26 cellular contexts compared by ENCODE assay signal in the genomic region with DNA sequence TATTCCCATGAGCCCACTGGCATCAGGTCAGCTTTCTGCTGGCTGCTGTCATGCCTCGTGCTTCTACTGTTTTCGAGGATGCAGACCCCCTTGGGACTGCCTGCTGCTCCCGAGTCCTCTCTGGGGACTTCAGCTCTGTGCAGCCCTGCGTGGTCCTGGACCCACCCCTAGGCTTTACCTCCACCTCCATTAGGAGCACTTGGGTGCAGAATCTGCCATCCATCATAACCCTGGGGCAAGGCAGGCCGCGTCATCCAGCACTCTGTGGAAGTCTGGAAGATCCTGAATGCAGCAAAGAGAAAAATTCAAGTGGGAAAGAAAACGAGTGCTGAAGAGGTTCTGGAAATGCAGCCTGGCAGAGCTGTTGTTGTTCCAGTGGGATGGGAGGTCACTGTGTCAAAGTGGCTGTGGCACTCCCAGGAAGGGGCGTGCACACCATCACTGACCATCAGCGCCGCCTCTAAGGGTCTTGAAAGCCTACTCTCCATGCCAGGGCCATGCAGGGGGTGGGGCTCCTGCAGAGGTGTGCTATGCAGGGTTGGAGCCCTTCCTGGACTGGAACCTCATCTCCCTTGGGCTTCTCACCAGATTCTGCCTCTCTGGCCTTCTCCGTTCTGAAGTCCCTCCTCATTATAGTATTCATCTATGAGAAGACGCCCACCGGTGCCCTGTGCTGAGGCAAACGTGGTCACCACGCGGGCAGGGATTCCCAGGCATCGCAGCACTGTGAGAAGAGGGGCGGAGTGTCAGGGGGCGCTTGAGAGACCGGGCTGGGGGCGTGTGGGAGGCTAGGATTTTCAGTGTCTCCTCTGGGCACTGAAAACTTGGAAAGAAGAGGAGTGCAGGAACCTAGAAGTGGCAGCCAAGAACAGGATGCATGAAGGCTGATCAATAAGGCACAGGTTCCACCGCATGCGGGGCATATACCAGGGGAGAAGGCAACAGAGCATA. TPM values are rescaled to one million over a fixed set of nuclear protein-coding genes. Genes with fewer than 3 reads are reported as not detected.
DNase-seq lines count a peak whose midpoint lies in the region; ATAC-seq, FAIRE-seq and TF ChIP-seq lines count a peak whose summit lies in the region.
"Had no signal": no experiment of that assay in that cellular context is flagged by ENCODE, and none has a peak within 500 bp of the region (broad histone marks: within the 10 kb centered on the region; RNA-seq: fewer than 3 reads in every experiment).

No MANE protein-coding gene starts in this region.

- no peaks in the 10 kb centered on the region for H3K23me2 ChIP-seq in H1 (ENCODE audit: low read depth, low read length)

- CTCF ChIA-PET in H1 (lab: Charles Lee; ENCODE audit: partially characterized antibody), result interaction anchor here (0.8 to 9.6 kb wide), 17 partner anchors 9 to 138 kb away, joined by 3 to 109 read pairs (median 3); a partner anchor contains a TSS

- H2BK15ac ChIP-seq in H1 (ENCODE audit: low read length), result no peak overlapping the region
- H2BK15ac ChIP-seq in neuronal stem cell (ENCODE audit: low read length), result no peak overlapping the region

- H3K23ac ChIP-seq in H1 (ENCODE audit: insufficient read length) (no peak overlapping the region), neuronal stem cell (ENCODE audit: low read depth, low read length, poor library complexity) (no peak overlapping the region)

- no peak overlapping the region for H3K9ac ChIP-seq in H1 (replicated peaks in 1 of 4; ENCODE audit: extremely low read depth in 1 of 4, low read depth in 3 of 4, low read length in 3 of 4)
- peak overlapping the region; percentile 79 for H3K9ac ChIP-seq in neuronal stem cell (ENCODE audit: low read depth, low read length, poor library complexity)

- H3K14ac ChIP-seq in H1 (ENCODE audit: insufficient read length) (no peak overlapping the region), neuronal stem cell (ENCODE audit: low read length) (no peak overlapping the region)

- H3K4me1 ChIP-seq in BE2C (peaks cover 5% of the 10 kb centered on the region), H1 (replicated peaks in 1 of 4; ENCODE audit: control insufficient read depth in 3 of 4, insufficient read depth in 4 of 4, low read length in 3 of 4) (peaks cover 0 to 3% (median 0%) of the 10 kb centered on the region in 4 experiments; a peak in 1 of 7 replicates), neuronal stem cell (ENCODE audit: control insufficient read depth in 2 of 2, insufficient read depth in 1 of 2, low read depth in 1 of 2, low read length in 2 of 2) (peaks cover 0 to 3% of the 10 kb centered on the region in 2 donors)

- H3K56ac ChIP-seq in H1 (replicated peaks; ENCODE audit: insufficient read length, low read depth, low read length), result no peak overlapping the region

- DNase-seq in BE2C, result peak; percentile 43
- peak; percentile 11 for DNase-seq in H7
- no peak for DNase-seq in H1 (ENCODE audit: low read depth in 1 of 2, low spot score in 2 of 2)
- no peak for DNase-seq in neuronal stem cell (ENCODE audit: low spot score)
- DNase-seq in NK-92 treated with Interleukin-12 subunit alpha and Interleukin-12 subunit beta, amount 100 ng/mL, for 24 hours (lab: John Stamatoyannopoulos, UW), result no peak
- no peak for DNase-seq in superior temporal gyrus (ENCODE audit: extremely low spot score)
- DNase-seq: ACHN; CD4-positive, alpha-beta T cell; COR-L47; KBM-7; NCI-H1105 treated with DMSO at 0.1 percent for 48 hours; NCI-H2029; NCI-H446 treated with DMSO at 0.1 percent for 48 hours; SIG-M5 had no signal

- H3K27ac ChIP-seq in H1 (ENCODE audit: low read depth, low read length) (no peak overlapping the region), neuronal stem cell (replicated peaks; ENCODE audit: low read length) (no peak overlapping the region)
- H3K27ac ChIP-seq: HL-60, SK-N-MC had no signal

- H2AFZ ChIP-seq in H1 (ENCODE audit: low read length) (peak overlapping the region; percentile 94), neuronal stem cell (ENCODE audit: low read length) (peak overlapping the region; percentile 17)

- no peak for TF ChIP-seq RAD21 in H1 (IDR thresholded peaks at IDR 0.05 in 1 of 2, conservative IDR thresholded peaks at IDR 0.05 in 1 of 2; ENCODE audit: low read depth in 2 of 2, low read length in 2 of 2)

- H4K91ac ChIP-seq in H1 (replicated peaks; ENCODE audit: insufficient read length, low read length), result no peak overlapping the region
- H4K91ac ChIP-seq in neuronal stem cell (ENCODE audit: low read depth, low read length, poor library complexity), result no peak overlapping the region

- H4K5ac ChIP-seq in H1 (ENCODE audit: insufficient read length, low read depth, low read length), result no peak overlapping the region

- no peaks in the 10 kb centered on the region for H3K79me2 ChIP-seq in H1 (ENCODE audit: control insufficient read depth in 1 of 2, insufficient read depth in 2 of 2, low read length in 2 of 2)

- H3K36me3 ChIP-seq in BE2C (no peaks in the 10 kb centered on the region), H7 (replicated peaks; ENCODE audit: control insufficient read depth, insufficient read depth, low read length) (no peaks in the 10 kb centered on the region), H1 (ENCODE audit: control insufficient read depth in 2 of 4, insufficient read depth in 4 of 4, low read length in 3 of 4) (no peaks in the 10 kb centered on the region), neuronal stem cell (replicated peaks in 1 of 2; ENCODE audit: control insufficient read depth in 2 of 2, insufficient read depth in 2 of 2, low read length in 2 of 2) (no peaks in the 10 kb centered on the region)

- H2BK120ac ChIP-seq in H1 (replicated peaks; ENCODE audit: low read depth, low read length) (no peak overlapping the region), neuronal stem cell (ENCODE audit: low read depth, low read length) (no peak overlapping the region)

- no peak for FAIRE-seq in H1 (lab: Jason Lieb, UNC)
- FAIRE-seq: RCC 7860 had no signal

- TF ChIP-seq CTCF in BE2C (IDR thresholded peaks at IDR 0.05; ENCODE audit: low read depth, low read length) (no peak), H1 (IDR thresholded peaks at IDR 0.05; ENCODE audit: control extremely low read depth in 1 of 3, insufficient read depth in 1 of 3, low read depth in 1 of 3, low read length in 3 of 3) (no peak)

- no peak overlapping the region for H3K4ac ChIP-seq in H1 (replicated peaks; ENCODE audit: insufficient read length, low read depth, low read length)
- no peak overlapping the region for H3K4ac ChIP-seq in neuronal stem cell (ENCODE audit: low read length)

- POLR2A ChIA-PET in H1 (lab: Charles Lee; ENCODE audit: partially characterized antibody), result no interaction called here

- H3K79me1 ChIP-seq in H1 (ENCODE audit: low read depth, low read length), result no peaks in the 10 kb centered on the region
- no peaks in the 10 kb centered on the region for H3K79me1 ChIP-seq in neuronal stem cell (ENCODE audit: low read depth, low read length)

- 0 out of 2 replicates have a peak overlapping the region, but pooled peaks have one; percentile 39 for H2BK12ac ChIP-seq in H1 (ENCODE audit: low read depth, low read length)
- no peak overlapping the region for H2BK12ac ChIP-seq in neuronal stem cell (ENCODE audit: low read length)

- H3K9me3 ChIP-seq in BE2C (no peaks in the 10 kb centered on the region), H1 (ENCODE audit: insufficient read depth in 2 of 2, low read depth in 1 of 2, low read length in 1 of 2) (no peaks in the 10 kb centered on the region), neuronal stem cell (replicated peaks in 1 of 2; ENCODE audit: control insufficient read depth in 2 of 2, insufficient read depth in 1 of 2, low read depth in 1 of 2, low read length in 2 of 2) (no peaks in the 10 kb centered on the region)

- ATAC-seq in HG03139 (IDR thresholded peaks at IDR 0.05; ENCODE audit: unreplicated experiment) (no peak), GM19455 (IDR thresholded peaks at IDR 0.05; ENCODE audit: unreplicated experiment) (no peak)

- peak overlapping the region; percentile 72; the same call in 1 of the 2 replicates for H4K8ac ChIP-seq in H1 (ENCODE audit: extremely low read depth, insufficient read depth, low read length)
- H4K8ac ChIP-seq in neuronal stem cell (ENCODE audit: low read depth, low read length), result no peak overlapping the region

- TF ChIP-seq POLR2A in H1 (IDR thresholded peaks at IDR 0.05; ENCODE audit: control extremely low read depth in 1 of 2, low read depth in 2 of 2, low read length in 2 of 2), result no peak

- no peak overlapping the region for H2AK5ac ChIP-seq in H1 (ENCODE audit: low read depth, low read length)
- no peak overlapping the region for H2AK5ac ChIP-seq in neuronal stem cell (ENCODE audit: low read depth, low read length)

- 90% methylated on average over 23 of the region's 23 CpGs; no CpG with 5 or more reads in 1 of the 2 experiments for WGBS in H1 (ENCODE audit: extremely low coverage in 1 of 2, insufficient coverage in 1 of 2, insufficient read length in 1 of 2, insufficient replicate concordance in 2 of 2, low coverage in 1 of 2, low lambda C conversion rate in 2 of 2, missing lambda C conversion rate in 1 of 2), 2 experiments
- WGBS in neuronal stem cell (ENCODE audit: extremely low coverage in 2 of 2, insufficient read length in 2 of 2, insufficient replicate concordance in 1 of 2), 2 donors, result no CpG with 5 or more reads among the region's 23 CpGs

- H4K20me1 ChIP-seq in H1 (replicated peaks in 1 of 2; ENCODE audit: control insufficient read depth in 1 of 2, insufficient read depth in 2 of 2, low read length in 2 of 2), result no peaks in the 10 kb centered on the region

- H3K4me3 ChIP-seq in BE2C (ENCODE audit: low read depth, low read length), result no peak overlapping the region
- no peak overlapping the region for H3K4me3 ChIP-seq in H7 (ENCODE audit: insufficient read depth, low read depth, low read length)
- H3K4me3 ChIP-seq in H1 (ENCODE audit: extremely low read depth in 1 of 4, insufficient read depth in 2 of 4, low read depth in 3 of 4, low read length in 4 of 4), result no peak overlapping the region
- H3K4me3 ChIP-seq in neuronal stem cell (ENCODE audit: low read length in 2 of 2), result no peak overlapping the region
- H3K4me3 ChIP-seq: SK-N-MC had no signal

- no peak overlapping the region for H3K18ac ChIP-seq in H1 (ENCODE audit: extremely low read depth, low read length)
- no peak overlapping the region for H3K18ac ChIP-seq in neuronal stem cell (ENCODE audit: low read length)

- H3K27me3 ChIP-seq in BE2C (no peaks in the 10 kb centered on the region), H7 (ENCODE audit: control insufficient read depth, insufficient read depth, low read length) (no peaks in the 10 kb centered on the region), H1 (replicated peaks in 1 of 4; ENCODE audit: control insufficient read depth in 3 of 4, extremely low read depth in 1 of 4, insufficient read depth in 3 of 4, low read length in 3 of 4) (no peaks in the 10 kb centered on the region), neuronal stem cell (ENCODE audit: control insufficient read depth in 3 of 3, insufficient read depth in 3 of 3, low read depth in 1 of 3, low read length in 3 of 3) (peaks cover 0 to 52% (median 0%) of the 10 kb centered on the region in 3 experiments)

- H2BK5ac ChIP-seq in H1 (ENCODE audit: low read depth, low read length) (no peak overlapping the region), neuronal stem cell (ENCODE audit: low read length) (no peak overlapping the region)

- H2BK20ac ChIP-seq in H1 (ENCODE audit: low read length), result no peak overlapping the region

- no peak overlapping the region; a peak in 1 of 4 replicates for H3K4me2 ChIP-seq in H1 (ENCODE audit: insufficient read depth in 1 of 2, low read depth in 2 of 2, low read length in 2 of 2)
- H3K4me2 ChIP-seq in neuronal stem cell (ENCODE audit: insufficient read depth, low read length, poor library complexity, severe bottlenecking), result no peak overlapping the region

- no peak for TF ChIP-seq EP300 in H1 (IDR thresholded peaks at IDR 0.05; ENCODE audit: borderline replicate concordance in 1 of 2, low read depth in 2 of 2, low read length in 2 of 2)

RNA-seq across cellular contexts. Expression of a gene that starts 12.5 kb away (rescaled TPM):
- polyA plus RNA-seq in BE2C (2012; ENCODE audit: insufficient read depth, insufficient read length, low read depth), result not detected
- total RNA-seq in H7 (2014; rRNA removed; shearing (Covaris generic)), result not detected in 2 replicates
- not detected in 2 replicates for total RNA-seq in H1 (2021; fragmentation: NEBNext Ultra II Directional; extraction: Animal tissue kit (Norgen Biotek cat#: 25700))
- not detected in 2 replicates for polyA plus RNA-seq in H1 (2011; rRNA removed)
- not detected for polyA plus RNA-seq in H1 (2011; cell fraction: cytosol; rRNA removed)
- polyA plus RNA-seq in H1 (2011; cell fraction: nucleus; rRNA removed), result not detected
- polyA plus RNA-seq in H1 (2012, experiment 1 of 2), result not detected in 4 replicates
- not detected for polyA plus RNA-seq in H1 (2012, experiment 2 of 2)
- not detected for polyA plus RNA-seq in H1 (2013, experiment 1 of 2)
- not detected for polyA plus RNA-seq in H1 (2013, experiment 2 of 2)
- not detected in 2 replicates for polyA minus RNA-seq in H1 (2011; rRNA and poly(A)+ RNA removed)
- polyA minus RNA-seq in H1 (2011; cell fraction: cytosol; rRNA and poly(A)+ RNA removed), result not detected
- polyA minus RNA-seq in H1 (2011; cell fraction: nucleus; rRNA and poly(A)+ RNA removed), result not detected
- not detected for polyA plus RNA-seq in neuronal stem cell (2013, experiment 1 of 2)
- not detected for polyA plus RNA-seq in neuronal stem cell (2013, experiment 2 of 2)
- total RNA-seq: CD4-positive, alpha-beta T cell; Daoy; G401; H4; LHCN-M2; MCF 10A; T-helper 1 cell treated with Interleukin-12 subunit alpha and Interleukin-12 subunit beta and Interleukin-4 antibody, amounts not matched to agents 30 ng/mL and 1 ng/mL, for 36 hours had no signal
- polyA plus RNA-seq: BJ had no signal

RNA-seq across cellular contexts. Expression of a gene that starts 23.1 kb away (rescaled TPM):
- polyA plus RNA-seq in BE2C (2012; ENCODE audit: insufficient read depth, insufficient read length, low read depth), result 47.5 TPM
- 49.7 and 51.3 TPM in 2 replicates for total RNA-seq in H7 (2014; rRNA removed; shearing (Covaris generic))
- 23.4 TPM in 2 replicates for total RNA-seq in H1 (2021; fragmentation: NEBNext Ultra II Directional; extraction: Animal tissue kit (Norgen Biotek cat#: 25700))
- 29.0 and 41.7 TPM in 2 replicates for polyA plus RNA-seq in H1 (2011; rRNA removed)
- 32.9 TPM for polyA plus RNA-seq in H1 (2011; cell fraction: cytosol; rRNA removed)
- 25.2 TPM for polyA plus RNA-seq in H1 (2011; cell fraction: nucleus; rRNA removed)
- polyA plus RNA-seq in H1 (2012, experiment 1 of 2), result 21.2 to 27.9 TPM (median 24.2 TPM) in 4 replicates
- 13.1 TPM for polyA plus RNA-seq in H1 (2012, experiment 2 of 2)
- 16.5 TPM for polyA plus RNA-seq in H1 (2013, experiment 1 of 2)
- 16.7 TPM for polyA plus RNA-seq in H1 (2013, experiment 2 of 2)
- 17.5 and 24.0 TPM in 2 replicates for polyA minus RNA-seq in H1 (2011; rRNA and poly(A)+ RNA removed)
- 14.9 TPM for polyA minus RNA-seq in H1 (2011; cell fraction: cytosol; rRNA and poly(A)+ RNA removed)
- 13.2 TPM for polyA minus RNA-seq in H1 (2011; cell fraction: nucleus; rRNA and poly(A)+ RNA removed)
- polyA plus RNA-seq in neuronal stem cell (2013, experiment 1 of 2), result 36.6 TPM
- polyA plus RNA-seq in neuronal stem cell (2013, experiment 2 of 2), result 34.7 TPM

RNA-seq across cellular contexts. Expression of a gene that starts 58.4 kb away (rescaled TPM):
- not detected for polyA plus RNA-seq in BE2C (2012; ENCODE audit: insufficient read depth, insufficient read length, low read depth)
- total RNA-seq in H7 (2014; rRNA removed; shearing (Covaris generic)), result not detected in 2 replicates
- not detected in 2 replicates for total RNA-seq in H1 (2021; fragmentation: NEBNext Ultra II Directional; extraction: Animal tissue kit (Norgen Biotek cat#: 25700))
- not detected in 2 replicates for polyA plus RNA-seq in H1 (2011; rRNA removed)
- not detected for polyA plus RNA-seq in H1 (2011; cell fraction: cytosol; rRNA removed)
- polyA plus RNA-seq in H1 (2011; cell fraction: nucleus; rRNA removed), result not detected
- not detected in 4 replicates for polyA plus RNA-seq in H1 (2012, experiment 1 of 2)
- not detected for polyA plus RNA-seq in H1 (2012, experiment 2 of 2)
- polyA plus RNA-seq in H1 (2013, experiment 1 of 2), result not detected
- polyA plus RNA-seq in H1 (2013, experiment 2 of 2), result not detected
- polyA minus RNA-seq in H1 (2011; rRNA and poly(A)+ RNA removed), result not detected in 2 replicates
- polyA minus RNA-seq in H1 (2011; cell fraction: cytosol; rRNA and poly(A)+ RNA removed), result not detected
- polyA minus RNA-seq in H1 (2011; cell fraction: nucleus; rRNA and poly(A)+ RNA removed), result not detected
- not detected for polyA plus RNA-seq in neuronal stem cell (2013, experiment 1 of 2)
- not detected for polyA plus RNA-seq in neuronal stem cell (2013, experiment 2 of 2)
- total RNA-seq: CD4-positive, alpha-beta T cell; Daoy; G401; H4; LHCN-M2 had no signal
- polyA plus RNA-seq: BJ had no signal

Comparison
In these comparisons a context has a peak if more than half of its experiments do, and no peak if none do; other contexts are left out.
1. DNase-seq: peak in BE2C (single experiment) and H7 (single experiment); none in H1 (0 of 2), neuronal stem cell (single experiment), NK-92 treated with Interleukin-12 subunit alpha and Interleukin-12 subunit beta, amount 100 ng/mL, for 24 hours (single experiment) and superior temporal gyrus (single experiment).